Comparison of ENCODE assay signal across 29 cellular contexts in the genomic region with DNA sequence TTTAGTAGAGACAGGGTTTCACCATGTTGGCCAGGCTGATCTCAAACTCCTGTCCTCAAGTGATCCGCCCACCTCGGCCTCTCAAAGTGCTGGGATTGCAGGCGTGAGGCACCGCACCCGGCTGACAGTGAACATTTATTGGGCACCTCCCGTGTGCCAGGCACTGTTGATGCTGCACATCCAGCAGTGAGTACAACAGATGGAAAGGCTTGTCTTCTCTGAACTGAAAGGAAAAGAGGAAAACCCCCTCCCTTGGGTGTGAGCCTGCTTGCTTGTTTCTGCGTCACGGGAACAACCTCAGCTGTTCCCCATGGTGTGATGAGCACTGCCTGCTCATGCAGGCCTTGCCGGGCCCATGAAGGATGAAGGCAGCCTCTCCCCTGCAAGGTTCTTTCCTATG. TPM values are rescaled to one million over a fixed set of nuclear protein-coding genes. Genes with fewer than 3 reads are reported as not detected.
DNase-seq lines count a peak whose midpoint lies in the region; ATAC-seq, FAIRE-seq and TF ChIP-seq lines count a peak whose summit lies in the region.
"Had no signal": no experiment of that assay in that cellular context is flagged by ENCODE, and none has a peak within 500 bp of the region (broad histone marks: within the 10 kb centered on the region; RNA-seq: fewer than 3 reads in every experiment).

No MANE protein-coding gene starts in this region.

- peaks cover 6% of the 10 kb centered on the region; the same call in 1 of the 2 replicates for H4K20me1 ChIP-seq in HepG2 (ENCODE audit: insufficient read depth, low read length)

- H3K4me2 ChIP-seq in HepG2 (ENCODE audit: low read depth, low read length) = no peak overlapping the region
- H3K4me2 ChIP-seq: smooth muscle cell had no signal

- no peak for TF ChIP-seq POLR2A in right lobe of liver (IDR thresholded peaks at IDR 0.05)
- no peak for TF ChIP-seq POLR2A in HepG2 (IDR thresholded peaks at IDR 0.05; ENCODE audit: insufficient read depth in 1 of 2, low read depth in 2 of 2, low read length in 2 of 2)

- no peak overlapping the region for H3K9ac ChIP-seq in HepG2 (ENCODE audit: insufficient read depth, low read depth, low read length)

- DNase-seq in right lobe of liver = no peak
- no peak for DNase-seq in HepG2 (ENCODE audit: low spot score)
- no peak for DNase-seq in activated T-helper 1 cell treated with anti-CD3 and anti-CD28 coated beads, Interleukin-12 subunit alpha, Interleukin-12 subunit beta, Interleukin-2, Interleukin-4 antibody, amounts not matched to agents 30 ng/mL and 10 ng/mL and 1 ng/mL, durations not matched to agents 14 hours and 24 hours and 36 hours (ENCODE audit: low spot score)
- DNase-seq in mucosa of descending colon = peak; percentile 64 to 79 (median 72)
- DNase-seq in NCI-H82 treated with DMSO at 0.1 percent for 48 hours (lab: John Stamatoyannopoulos, UW; ENCODE audit: unreplicated experiment) = no peak
- DNase-seq in NK-92 treated with Interleukin-12 subunit alpha and Interleukin-12 subunit beta, amount 100 ng/mL, for 24 hours (lab: John Stamatoyannopoulos, UW) = no peak
- DNase-seq: activated CD4-positive, CD25-positive, alpha-beta regulatory T cell treated with anti-CD3 and anti-CD28 coated beads, Interleukin-2, amount 50 U/mL, for 72 hours; activated naive CD4-positive, alpha-beta T cell treated with Interleukin-2 at 50 U/mL for 16 hours; activated T-cell treated with anti-CD3 and anti-CD28 coated beads, Interleukin-2, amount 50 U/mL, for 1 hour; amniotic stem cell; cortex of kidney; head of caudate nucleus; kidney glomerular epithelial cell; NCI-H1048; NCI-H187 treated with DMSO at 0.1 percent for 48 hours; NCI-H510A; stimulated activated CD4-positive, alpha-beta T cell treated with anti-CD3 and anti-CD28 coated beads, Interleukin-2, amount 100 ng/mL, for 48 hours; stimulated activated naive CD4-positive, alpha-beta T cell; T-cell; uterus had no signal

- peaks cover 24% of the 10 kb centered on the region for H3K4me1 Mint-ChIP-seq in activated T-helper 1 cell treated with anti-CD3 and anti-CD28 coated beads, Interleukin-12 subunit alpha, Interleukin-12 subunit beta, Interleukin-2, Interleukin-4 antibody, amounts not matched to agents 30 ng/mL and 10 ng/mL and 1 ng/mL, durations not matched to agents 14 hours and 24 hours and 36 hours (ENCODE audit: low read depth)

- POLR2A ChIA-PET in HepG2 (lab: Yijun Ruan, JAX) = no interaction called here

- CTCF ChIA-PET in HepG2 (lab: Yijun Ruan, JAX; ENCODE audit: low intra/inter-chr PET ratio, low total read pairs) = no interaction called here

- WGBS in right lobe of liver (ENCODE audit: insufficient coverage, low coverage, low lambda C conversion rate, missing lambda C conversion rate) = 86% methylated on average over 1 of the region's 9 CpGs
- 98% methylated on average over 8 of the region's 9 CpGs for WGBS in HepG2 (ENCODE audit: low lambda C conversion rate)

- H3K27me3 ChIP-seq in right lobe of liver (no peaks in the 10 kb centered on the region), HepG2 (ENCODE audit: control insufficient read depth in 1 of 2, insufficient read depth in 2 of 2, low read length in 2 of 2) (no peaks in the 10 kb centered on the region)
- H3K27me3 ChIP-seq: breast epithelium, SJCRH30, uterus had no signal

- TF ChIP-seq RAD21 in HepG2 (CRISPR knock-in tag; IDR thresholded peaks at IDR 0.05) = no peak

- no peak for FAIRE-seq in HepG2 (lab: Jason Lieb, UNC)
- FAIRE-seq: D721Med had no signal

- no peak for TF ChIP-seq EP300 in HepG2 (IDR thresholded peaks at IDR 0.05; ENCODE audit: low read depth in 2 of 2, low read length in 2 of 2)
- TF ChIP-seq EP300 in HepG2 (CRISPR knock-in tag; IDR thresholded peaks at IDR 0.05; ENCODE audit: borderline replicate concordance) = no peak

- intact Hi-C loops in right lobe of liver (cut with DNase I) (no loop called here), HepG2 (cut with micrococcal nuclease; ENCODE audit: unreplicated experiment) (no loop called here), mucosa of descending colon (cut with DNase I, micrococcal nuclease) (no loop called here)
- intact Hi-C loops in activated T-helper 1 cell treated with anti-CD3 and anti-CD28 coated beads, Interleukin-12 subunit alpha, Interleukin-12 subunit beta, Interleukin-2, Interleukin-4 antibody, amounts not matched to agents 30 ng/mL and 10 ng/mL and 1 ng/mL, durations not matched to agents 14 hours and 24 hours and 36 hours (cut with micrococcal nuclease) = no loop called here

- peaks cover 30% of the 10 kb centered on the region for H3K36me3 Mint-ChIP-seq in activated T-helper 1 cell treated with anti-CD3 and anti-CD28 coated beads, Interleukin-12 subunit alpha, Interleukin-12 subunit beta, Interleukin-2, Interleukin-4 antibody, amounts not matched to agents 30 ng/mL and 10 ng/mL and 1 ng/mL, durations not matched to agents 14 hours and 24 hours and 36 hours (ENCODE audit: low read depth)

- ATAC-seq in right lobe of liver = no peak
- no peak for ATAC-seq in HepG2
- ATAC-seq in mucosa of descending colon = peak; percentile 68
- no peak for ATAC-seq in HG02571 (IDR thresholded peaks at IDR 0.05; ENCODE audit: unreplicated experiment)
- ATAC-seq: HCT116, Panc1, T-cell had no signal

- no peak overlapping the region for H2AFZ ChIP-seq in HepG2 (ENCODE audit: low read length)

- in situ Hi-C loops in HepG2 (cut with HindIII; ENCODE audit: extremely low pct_ligation_motif_present, low pct_unique_long_range_greater_than_20kb) = no loop called here

- peaks cover 0 to 2% (median 0%) of the 10 kb centered on the region in 4 donors for H3K36me3 ChIP-seq in right lobe of liver
- H3K36me3 ChIP-seq in HepG2 (replicated peaks in 1 of 2; ENCODE audit: control insufficient read depth in 1 of 2, insufficient read depth in 2 of 2, low read length in 2 of 2) = peaks cover 3 to 9% of the 10 kb centered on the region in 2 experiments; a peak in 4 of 5 replicates
- no peaks in the 10 kb centered on the region for H3K36me3 ChIP-seq in mucosa of descending colon (ENCODE audit: low read depth)
- H3K36me3 ChIP-seq: breast epithelium, prostate gland, uterus had no signal

- peak overlapping the region; percentile 26 for H3K27ac Mint-ChIP-seq in activated T-helper 1 cell treated with anti-CD3 and anti-CD28 coated beads, Interleukin-12 subunit alpha, Interleukin-12 subunit beta, Interleukin-2, Interleukin-4 antibody, amounts not matched to agents 30 ng/mL and 10 ng/mL and 1 ng/mL, durations not matched to agents 14 hours and 24 hours and 36 hours

- no peaks in the 10 kb centered on the region for H3K79me2 ChIP-seq in HepG2 (ENCODE audit: insufficient read depth, low read length)

- H3K27ac ChIP-seq in right lobe of liver (peak overlapping the region in 2 of 3 donors; percentile 52 to 73), HepG2 (ENCODE audit: extremely low read length, insufficient read depth, low read length) (no peak overlapping the region)
- H3K27ac ChIP-seq: breast epithelium, C4-2B, prostate gland, SJCRH30, uterus had no signal

- no peaks in the 10 kb centered on the region for H3K9me3 Mint-ChIP-seq in activated T-helper 1 cell treated with anti-CD3 and anti-CD28 coated beads, Interleukin-12 subunit alpha, Interleukin-12 subunit beta, Interleukin-2, Interleukin-4 antibody, amounts not matched to agents 30 ng/mL and 10 ng/mL and 1 ng/mL, durations not matched to agents 14 hours and 24 hours and 36 hours
- H3K9me3 Mint-ChIP-seq: T-cell had no signal

- H3K27me3 Mint-ChIP-seq in activated T-helper 1 cell treated with anti-CD3 and anti-CD28 coated beads, Interleukin-12 subunit alpha, Interleukin-12 subunit beta, Interleukin-2, Interleukin-4 antibody, amounts not matched to agents 30 ng/mL and 10 ng/mL and 1 ng/mL, durations not matched to agents 14 hours and 24 hours and 36 hours (ENCODE audit: insufficient read depth) = no peaks in the 10 kb centered on the region
- H3K27me3 Mint-ChIP-seq: T-cell had no signal

- no peak for TF ChIP-seq CTCF in right lobe of liver (IDR thresholded peaks at IDR 0.05)
- no peak for TF ChIP-seq CTCF in HepG2 (CRISPR knock-in tag; IDR thresholded peaks at IDR 0.05)
- TF ChIP-seq CTCF in mucosa of descending colon (IDR thresholded peaks at IDR 0.05) = no peak

- H3K4me3 ChIP-seq in right lobe of liver (no peak overlapping the region), HepG2 (replicated peaks in 1 of 3; ENCODE audit: insufficient read depth in 1 of 3, low read depth in 2 of 3, low read length in 3 of 3) (no peak overlapping the region), mucosa of descending colon (no peak overlapping the region)
- H3K4me3 ChIP-seq: breast epithelium, prostate gland, SJCRH30, smooth muscle cell, uterus had no signal

- H3K4me3 Mint-ChIP-seq in activated T-helper 1 cell treated with anti-CD3 and anti-CD28 coated beads, Interleukin-12 subunit alpha, Interleukin-12 subunit beta, Interleukin-2, Interleukin-4 antibody, amounts not matched to agents 30 ng/mL and 10 ng/mL and 1 ng/mL, durations not matched to agents 14 hours and 24 hours and 36 hours = no peak overlapping the region
- H3K4me3 Mint-ChIP-seq: T-cell had no signal

- peaks cover 0 to 71% (median 17%) of the 10 kb centered on the region in 4 donors for H3K4me1 ChIP-seq in right lobe of liver
- H3K4me1 ChIP-seq in HepG2 (ENCODE audit: insufficient read depth, low read length) = peaks cover 59% of the 10 kb centered on the region
- peaks cover 64% of the 10 kb centered on the region for H3K4me1 ChIP-seq in mucosa of descending colon (ENCODE audit: low read depth)
- H3K4me1 ChIP-seq: uterus had no signal

- H3K9me3 ChIP-seq in right lobe of liver = no peaks in the 10 kb centered on the region
- H3K9me3 ChIP-seq in HepG2 (ENCODE audit: low read length) = no peaks in the 10 kb centered on the region
- no peaks in the 10 kb centered on the region for H3K9me3 ChIP-seq in mucosa of descending colon
- H3K9me3 ChIP-seq: breast epithelium, prostate gland, SJCRH30, uterus had no signal

- BruUV-seq in HepG2 (replicated peaks; lab: Mats Ljungman, UMichigan) = no TSS peak

RNA-seq across cellular contexts. Expression of gene DGLUCY, which starts 39.5 kb away (rescaled TPM):
- total RNA-seq in right lobe of liver (10 to 100 TPM; 26.7 to 55.6 (median 39.8) TPM), HepG2 (2016; rRNA removed; fragmentation: Illumina TruSeq; extraction: Trizol) (16.6 and 36.3 TPM in 2 replicates), mucosa of descending colon (100 to 1,000 TPM in 2 of 3 donors, 10 to 100 TPM in 1; 94.0 to 149 (median 114) TPM)
- 7.4 and 10.5 TPM in 2 replicates for total RNA-seq in HepG2 (2016; cell fraction: cytosol; rRNA removed; fragmentation: Illumina TruSeq; extraction: Trizol; ENCODE audit: low read depth)
- 19.2 and 33.7 TPM in 2 replicates for total RNA-seq in HepG2 (2016; cell fraction: insoluble cytoplasmic fraction; rRNA removed; fragmentation: Illumina TruSeq; extraction: Trizol)
- total RNA-seq in HepG2 (2016; cell fraction: membrane; rRNA removed; fragmentation: Illumina TruSeq; extraction: Trizol) = 13.9 and 17.2 TPM in 2 replicates
- total RNA-seq in HepG2 (2016; cell fraction: nucleus; rRNA removed; fragmentation: Illumina TruSeq; extraction: Trizol) = 41.0 and 53.4 TPM in 2 replicates
- 14.8 and 18.8 TPM in 2 replicates for polyA plus RNA-seq in HepG2 (2011; rRNA removed)
- polyA plus RNA-seq in HepG2 (2011; cell fraction: cytosol; rRNA removed) = 10.0 and 10.9 TPM in 2 replicates
- 69.0 and 79.9 TPM in 2 replicates for polyA plus RNA-seq in HepG2 (2011; cell fraction: nucleus; rRNA removed)
- polyA plus RNA-seq in HepG2 (2012) = 14.0 and 15.8 TPM in 2 replicates
- 7.4 and 8.4 TPM in 2 replicates for polyA plus RNA-seq in HepG2 (2016; cell fraction: cytosol; fragmentation: Illumina TruSeq; extraction: Trizol; ENCODE audit: low read depth)
- polyA plus RNA-seq in HepG2 (2016; cell fraction: insoluble cytoplasmic fraction; fragmentation: Illumina TruSeq; extraction: Trizol; ENCODE audit: low read depth) = 12.6 and 15.7 TPM in 2 replicates
- 11.4 and 11.6 TPM in 2 replicates for polyA plus RNA-seq in HepG2 (2016; cell fraction: membrane; fragmentation: Illumina TruSeq; extraction: Trizol; ENCODE audit: low read depth)
- polyA plus RNA-seq in HepG2 (2016; cell fraction: nucleus; fragmentation: Illumina TruSeq; extraction: Trizol; ENCODE audit: insufficient read depth, low read depth) = 45.5 and 47.0 TPM in 2 replicates
- 6.1 and 32.7 TPM in 2 replicates for polyA minus RNA-seq in HepG2 (2011; rRNA and poly(A)+ RNA removed; ENCODE audit: low replicate concordance)
- 9.4 and 9.6 TPM in 2 replicates for polyA minus RNA-seq in HepG2 (2011; cell fraction: cytosol; rRNA and poly(A)+ RNA removed)
- 44.3 and 59.9 TPM in 2 replicates for polyA minus RNA-seq in HepG2 (2011; cell fraction: nucleus; rRNA and poly(A)+ RNA removed)
- total RNA-seq in activated T-helper 1 cell treated with anti-CD3 and anti-CD28 coated beads, Interleukin-12 subunit alpha, Interleukin-12 subunit beta, Interleukin-2, Interleukin-4 antibody, amounts not matched to agents 30 ng/mL and 10 ng/mL and 1 ng/mL, durations not matched to agents 14 hours and 24 hours and 36 hours = 28.2 and 28.6 TPM in 2 replicates

Comparison
In these comparisons a context has a peak if more than half of its experiments do, and no peak if none do; other contexts are left out.
1. DNase-seq: peak in mucosa of descending colon (3 of 3); none in right lobe of liver (0 of 3), HepG2 (single experiment), activated T-helper 1 cell treated with anti-CD3 and anti-CD28 coated beads, Interleukin-12 subunit alpha, Interleukin-12 subunit beta, Interleukin-2, Interleukin-4 antibody, amounts not matched to agents 30 ng/mL and 10 ng/mL and 1 ng/mL, durations not matched to agents 14 hours and 24 hours and 36 hours (single experiment), NCI-H82 treated with DMSO at 0.1 percent for 48 hours (single experiment) and NK-92 treated with Interleukin-12 subunit alpha and Interleukin-12 subunit beta, amount 100 ng/mL, for 24 hours (single experiment).